Comparison of ENCODE assay signal across 1 cellular context in the genomic region with DNA sequence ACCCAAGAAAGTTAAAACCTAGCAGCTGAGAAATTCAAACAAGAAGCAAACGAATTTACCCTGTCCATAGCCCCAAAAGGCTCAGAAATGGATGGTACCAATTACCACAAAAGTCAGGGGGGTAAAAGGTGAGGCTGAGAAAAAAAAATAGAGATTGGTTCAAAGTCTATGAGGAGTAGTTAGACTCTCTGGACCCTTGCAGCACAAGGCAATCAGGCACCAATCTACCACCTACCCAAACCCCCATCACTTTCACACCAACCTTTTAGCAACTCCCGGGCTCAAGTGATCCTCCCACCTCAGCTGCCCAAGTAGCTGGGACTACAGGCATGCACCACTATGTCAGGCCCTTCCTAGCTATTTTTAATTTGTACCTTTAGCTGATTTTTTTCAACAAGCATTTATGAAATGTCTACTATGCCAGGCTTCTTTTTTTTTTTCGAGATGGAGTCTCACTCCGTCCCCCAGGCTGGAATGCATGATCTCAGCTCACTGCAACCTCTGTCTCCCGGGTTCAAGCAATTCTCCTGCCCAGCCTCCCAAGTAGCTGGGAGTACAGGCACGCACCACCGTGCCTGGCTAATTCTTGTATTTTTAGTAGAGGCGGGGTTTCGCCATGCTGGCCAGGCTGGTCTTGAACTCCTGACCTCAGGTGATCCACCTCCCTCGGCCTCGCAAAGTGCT.
TF ChIP-seq lines count a peak whose summit lies in the region.

No MANE protein-coding gene starts in this region.

TF ChIP-seq in WTC11, 78 proteins besides CTCF, POLR2A, EP300 and RAD21 (continued from another document):
- TF ChIP-seq, protein P1, sequence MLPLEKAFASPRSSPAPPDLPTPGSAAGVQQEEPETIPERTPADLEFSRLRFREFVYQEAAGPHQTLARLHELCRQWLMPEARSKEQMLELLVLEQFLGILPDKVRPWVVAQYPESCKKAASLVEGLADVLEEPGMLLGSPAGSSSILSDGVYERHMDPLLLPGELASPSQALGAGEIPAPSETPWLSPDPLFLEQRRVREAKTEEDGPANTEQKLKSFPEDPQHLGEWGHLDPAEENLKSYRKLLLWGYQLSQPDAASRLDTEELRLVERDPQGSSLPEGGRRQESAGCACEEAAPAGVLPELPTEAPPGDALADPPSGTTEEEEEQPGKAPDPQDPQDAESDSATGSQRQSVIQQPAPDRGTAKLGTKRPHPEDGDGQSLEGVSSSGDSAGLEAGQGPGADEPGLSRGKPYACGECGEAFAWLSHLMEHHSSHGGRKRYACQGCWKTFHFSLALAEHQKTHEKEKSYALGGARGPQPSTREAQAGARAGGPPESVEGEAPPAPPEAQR (CRISPR knock-in tag; IDR thresholded peaks at IDR 0.05) = no peak
- no peak for TF ChIP-seq ZNF512 (CRISPR knock-in tag; IDR thresholded peaks at IDR 0.05; ENCODE audit: borderline replicate concordance)
